Comparison of ENCODE assay signal across 1 cellular context in genomic region chr5:170414786-170415185, GRCh38.
TF ChIP-seq lines count a peak whose summit lies in the region.

No MANE protein-coding gene starts in this region.

TF ChIP-seq in K562, 482 proteins besides CTCF, POLR2A, EP300 and RAD21:
- TF ChIP-seq KDM4B (IDR thresholded peaks at IDR 0.05; ENCODE audit: borderline replicate concordance in 2 of 2, low read depth in 1 of 2) (no peak), SRF (CRISPR knock-in tag; IDR thresholded peaks at IDR 0.05) (no peak), ZNF3 (CRISPR knock-in tag; IDR thresholded peaks at IDR 0.05) (peak; percentile 75; the same call in 1 of the 2 replicates), ZNF23 (CRISPR knock-in tag; IDR thresholded peaks at IDR 0.05) (no peak), RBM25 (IDR thresholded peaks at IDR 0.05; ENCODE audit: low read depth, low read length, severe bottlenecking) (peak; percentile 58), PHB2 (IDR thresholded peaks at IDR 0.05; ENCODE audit: low read depth) (no peak), ZNF174 (CRISPR knock-in tag; IDR thresholded peaks at IDR 0.05) (no peak)
